ENCODE assay signal across 11 cellular contexts in the genomic region with DNA sequence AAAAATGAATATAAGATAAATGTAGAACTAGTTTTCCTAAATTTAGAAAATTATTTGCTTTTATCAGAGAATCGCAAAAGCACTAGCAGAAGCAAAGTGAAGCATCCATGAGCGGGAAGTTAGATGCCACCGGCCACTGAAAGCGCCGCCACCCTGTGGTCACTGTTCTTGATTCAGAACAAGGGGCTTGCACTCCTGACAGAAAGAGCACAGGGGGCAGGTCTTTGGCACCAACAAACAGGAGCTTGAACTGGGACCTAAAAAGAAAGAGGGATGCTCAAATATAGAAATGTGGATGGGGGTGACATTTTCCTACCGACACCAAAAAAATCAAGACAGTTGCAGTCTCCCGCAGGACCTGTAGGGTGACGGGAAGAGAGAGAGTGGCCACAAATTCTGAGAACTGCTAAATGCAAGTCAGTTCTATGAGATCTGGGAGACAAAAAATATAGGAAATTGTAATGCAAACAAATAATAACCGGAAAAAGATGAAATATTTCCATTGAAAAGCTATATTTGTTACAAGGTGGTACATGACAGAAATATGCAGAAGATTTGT.
DNase-seq lines count a peak whose midpoint lies in the region; TF ChIP-seq lines count a peak whose summit lies in the region.
"Had no signal": no experiment of that assay in that cellular context is flagged by ENCODE, and none has a peak within 500 bp of the region (broad histone marks: within the 10 kb centered on the region; RNA-seq: fewer than 3 reads in every experiment).

No MANE protein-coding gene starts in this region.

- H3K4me1 ChIP-seq in BE2C = no peaks in the 10 kb centered on the region

- peak; percentile 15 for DNase-seq in BE2C
- peak; percentile 8 for DNase-seq in HEK293T (ENCODE audit: extremely low spot score)
- peak; percentile 46 for DNase-seq in ecto neural progenitor cell (ENCODE audit: low spot score)
- DNase-seq in nephron progenitor cell = peak; percentile 11
- DNase-seq in occipital lobe (lab: John Stamatoyannopoulos, UW) = no peak
- no peak for DNase-seq in CD14-positive monocyte (ENCODE audit: low spot score)
- DNase-seq in superior temporal gyrus (ENCODE audit: extremely low spot score) = no peak
- DNase-seq: NCI-H146, NCI-H446 treated with DMSO at 0.1 percent for 48 hours, NCI-H82, SHP77 had no signal

- no peak overlapping the region for H3K4me3 ChIP-seq in BE2C (ENCODE audit: low read depth, low read length)

- no peaks in the 10 kb centered on the region for H3K9me3 Mint-ChIP-seq in nephron progenitor cell
- H3K9me3 Mint-ChIP-seq in CD14-positive monocyte = no peaks in the 10 kb centered on the region

- H3K4me1 Mint-ChIP-seq in nephron progenitor cell = no peaks in the 10 kb centered on the region
- H3K4me1 Mint-ChIP-seq in CD14-positive monocyte = no peaks in the 10 kb centered on the region

- H3K4me3 Mint-ChIP-seq in nephron progenitor cell (no peak overlapping the region), CD14-positive monocyte (no peak overlapping the region)

- no peaks in the 10 kb centered on the region for H3K36me3 ChIP-seq in BE2C

- H3K9me3 ChIP-seq in BE2C = no peaks in the 10 kb centered on the region

- POLR2A ChIA-PET in HEK293T (lab: Yijun Ruan, JAX) = no interaction called here

- H3K27ac Mint-ChIP-seq in nephron progenitor cell = no peak overlapping the region
- H3K27ac Mint-ChIP-seq in CD14-positive monocyte = no peak overlapping the region

- H3K27me3 ChIP-seq in BE2C = no peaks in the 10 kb centered on the region

- CTCF ChIA-PET in HEK293T (lab: Yijun Ruan, JAX) = interaction anchor here (0.9 to 1.4 kb wide), 2 partner anchors 18 to 20 kb away, joined by 5 to 6 read pairs; no protein-coding TSS in a partner anchor

- intact Hi-C loops in CD14-positive monocyte (cut with micrococcal nuclease) = no loop called here

- TF ChIP-seq CTCF in BE2C (IDR thresholded peaks at IDR 0.05; ENCODE audit: low read depth, low read length) (peak; percentile 34), nephron progenitor cell (IDR thresholded peaks at IDR 0.05) (peak; percentile 43), CD14-positive monocyte (IDR thresholded peaks at IDR 0.05) (no peak)

- no peaks in the 10 kb centered on the region for H3K27me3 Mint-ChIP-seq in nephron progenitor cell (ENCODE audit: low read depth, poor library complexity)
- H3K27me3 Mint-ChIP-seq in CD14-positive monocyte (ENCODE audit: low read depth in 3 of 3) = no peaks in the 10 kb centered on the region

- no peaks in the 10 kb centered on the region for H3K36me3 Mint-ChIP-seq in nephron progenitor cell (ENCODE audit: low read depth)
- no peaks in the 10 kb centered on the region for H3K36me3 Mint-ChIP-seq in CD14-positive monocyte

TF ChIP-seq in HEK293T, 16 proteins besides CTCF, POLR2A, EP300 and RAD21:
- TF ChIP-seq BHLHE40 (IDR thresholded peaks at IDR 0.05; ENCODE audit: borderline replicate concordance) = no peak
- TF ChIP-seq CTBP1 (IDR thresholded peaks at IDR 0.05; ENCODE audit: borderline replicate concordance) = no peak
- no peak for TF ChIP-seq L3MBTL2 (conservative IDR thresholded peaks at IDR 0.05)
- TF ChIP-seq FOXM1 (IDR thresholded peaks at IDR 0.05; ENCODE audit: borderline replicate concordance) = no peak
TF ChIP-seq in HEK293T: peak in this region for 0.

Comparison
In these comparisons a context has a peak if more than half of its experiments do, and no peak if none do; other contexts are left out.
1. DNase-seq: peak in BE2C (single experiment), HEK293T (single experiment), ecto neural progenitor cell (single experiment) and nephron progenitor cell (single experiment); none in occipital lobe (single experiment), CD14-positive monocyte (single experiment) and superior temporal gyrus (single experiment).